ENCODE assay signal across 21 cellular contexts in the genomic region with DNA sequence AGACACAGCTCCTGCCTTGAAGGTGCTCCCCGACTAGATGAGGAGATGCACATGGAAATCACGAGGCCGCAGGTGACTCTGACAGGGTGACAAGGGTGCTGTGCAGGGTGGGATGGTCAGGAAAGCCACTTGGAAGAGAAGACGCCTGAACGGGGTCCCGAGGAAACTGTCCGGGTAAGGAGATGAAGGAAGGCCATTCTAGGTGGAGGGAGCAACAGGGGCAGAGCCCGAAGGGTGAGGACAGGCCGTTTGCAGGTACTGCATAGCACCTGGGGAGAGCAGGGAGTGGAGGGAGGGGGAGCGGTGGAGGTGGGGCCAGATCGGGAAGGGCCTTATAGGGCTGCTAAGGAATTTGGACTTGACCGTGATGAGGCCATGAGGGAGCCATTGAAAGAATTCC.
"Had no signal": no experiment of that assay in that cellular context is flagged by ENCODE, and none has a peak within 500 bp of the region (broad histone marks: within the 10 kb centered on the region; RNA-seq: fewer than 3 reads in every experiment).

No MANE protein-coding gene starts in this region.

- H3K4me1 ChIP-seq: foreskin keratinocyte, suprapubic skin, uterus had no signal

- H3K27ac ChIP-seq: foreskin keratinocyte, ovary, suprapubic skin, thyroid gland, uterus had no signal

- H3K36me3 ChIP-seq: ovary, suprapubic skin, thyroid gland, uterus had no signal

- H3K9me3 Mint-ChIP-seq: dendritic cell treated with granulocyte-macrophage colony-stimulating factor and Interleukin-4, amounts not matched to agents 40 ng/mL and 50 ng/mL, for 4 days; naive thymus-derived CD8-positive, alpha-beta T cell; type B pancreatic cell had no signal

- H3K27me3 Mint-ChIP-seq: dendritic cell treated with granulocyte-macrophage colony-stimulating factor and Interleukin-4, amounts not matched to agents 40 ng/mL and 50 ng/mL, for 4 days; naive thymus-derived CD8-positive, alpha-beta T cell; progenitor cell of endocrine pancreas; type B pancreatic cell had no signal

- H3K4me1 Mint-ChIP-seq: naive thymus-derived CD8-positive, alpha-beta T cell had no signal

- H3K36me3 Mint-ChIP-seq: naive thymus-derived CD8-positive, alpha-beta T cell; type B pancreatic cell had no signal

- H3K4me3 ChIP-seq: mucosa of descending colon, ovary, suprapubic skin, thyroid gland, uterus had no signal

- FAIRE-seq: colon, endothelial cell of umbilical vein, small intestine had no signal

- ATAC-seq: foreskin keratinocyte; left colon; mucosa of descending colon; naive thymus-derived CD8-positive, alpha-beta T cell; right cardiac atrium; stimulated activated naive CD8-positive, alpha-beta T cell treated with anti-CD3 and anti-CD28 coated beads, Interleukin-15, Interleukin-2, amounts not matched to agents 100 U/mL and 50 U/mL, for 24 hours had no signal

- H3K27me3 ChIP-seq: foreskin keratinocyte, ovary, suprapubic skin, thyroid gland, uterus had no signal

- H3K4me3 Mint-ChIP-seq: dendritic cell treated with granulocyte-macrophage colony-stimulating factor and Interleukin-4, amounts not matched to agents 40 ng/mL and 50 ng/mL, for 4 days; endodermal cell; naive thymus-derived CD8-positive, alpha-beta T cell; type B pancreatic cell had no signal

- DNase-seq: endodermal cell; erythroblast; foreskin keratinocyte; left colon; mammary epithelial cell; mucosa of descending colon; naive thymus-derived CD8-positive, alpha-beta T cell; nucleus accumbens; ovary; right cardiac atrium; small intestine; stimulated activated CD4-positive, alpha-beta T cell treated with anti-CD3 and anti-CD28 coated beads, Interleukin-2, amount 100 ng/mL, for 48 hours; stimulated activated naive CD8-positive, alpha-beta T cell treated with anti-CD3 and anti-CD28 coated beads, Interleukin-15, Interleukin-2, amounts not matched to agents 100 U/mL and 50 U/mL, for 24 hours; thyroid gland; uterus had no signal

- H3K9me3 ChIP-seq: mucosa of descending colon, ovary, suprapubic skin, thyroid gland, uterus had no signal

- H3K27ac Mint-ChIP-seq: dendritic cell treated with granulocyte-macrophage colony-stimulating factor and Interleukin-4, amounts not matched to agents 40 ng/mL and 50 ng/mL, for 4 days; endodermal cell; naive thymus-derived CD8-positive, alpha-beta T cell; progenitor cell of endocrine pancreas; type B pancreatic cell had no signal
